Comparison of ENCODE assay signal across 8 cellular contexts in the genomic region with DNA sequence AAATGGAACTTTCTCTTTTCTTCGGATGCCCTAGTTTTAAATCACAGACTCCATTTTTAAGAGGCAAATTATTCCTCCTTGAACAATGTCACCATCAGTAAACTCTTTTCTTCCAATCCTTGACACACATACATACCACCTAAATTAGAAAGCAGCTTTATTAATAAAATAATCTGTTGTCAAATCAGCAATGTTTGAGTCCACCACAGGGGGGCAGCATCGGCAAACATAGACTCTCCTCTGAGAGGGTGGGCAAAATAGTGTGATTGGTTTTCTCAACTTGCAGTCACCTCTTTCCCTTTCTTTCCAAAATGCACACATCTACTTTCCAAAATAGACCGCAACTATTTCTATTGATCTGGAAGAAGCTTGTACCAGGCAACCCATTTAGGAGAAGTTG.
A peak's percentile ranks its signal among the peaks of the same experiment; 100 is the strongest.
DNase-seq lines count a peak whose midpoint lies in the region; ATAC-seq and TF ChIP-seq lines count a peak whose summit lies in the region.

No MANE protein-coding gene starts in this region.

- 65 to 71% methylated on average over 3 of the region's 3 CpGs for whole genome bisulfite sequencing in sigmoid colon, 2 donors

- no peaks in the 10 kb centered on the region for H3K4me1 ChIP-seq in sigmoid colon

- TF ChIP-seq POLR2A in sigmoid colon (IDR thresholded peaks at IDR 0.05), result no peak

- no peak for ATAC-seq in WTC11
- ATAC-seq in GM21423 (IDR thresholded peaks at IDR 0.05; ENCODE audit: unreplicated experiment), result no peak

- TF ChIP-seq EP300 in sigmoid colon (IDR thresholded peaks at IDR 0.05), result no peak

- peak; percentile 49 for TF ChIP-seq CTCF in WTC11 (IDR thresholded peaks at IDR 0.05)
- peak; percentile 56 for TF ChIP-seq CTCF in epithelial cell of esophagus (IDR thresholded peaks at IDR 0.05; ENCODE audit: insufficient read depth, low read depth, low read length, missing control alignments)
- no peak for TF ChIP-seq CTCF in sigmoid colon (IDR thresholded peaks at IDR 0.05)

- H3K4me3 ChIP-seq in epithelial cell of esophagus (ENCODE audit: low read length) (no peak overlapping the region), sigmoid colon (no peak overlapping the region)

- H3K27ac Mint-ChIP-seq in WTC11, result no peak overlapping the region

- DNase-seq in activated effector memory CD4-positive, alpha-beta T cell treated with anti-CD3 and anti-CD28 coated beads, Interleukin-2, amount 50 U/mL, for 16 hours, result peak; percentile 79
- DNase-seq in activated effector memory CD4-positive, alpha-beta T cell treated with Interleukin-2 at 50 U/mL for 16 hours, result no peak
- DNase-seq in WTC11 (ENCODE audit: low spot score) (peak; percentile 63), epithelial cell of esophagus (ENCODE audit: low read depth) (peak; percentile 20), sigmoid colon (no peak), NCI-H2196 treated with DMSO at 0.1 percent for 48 hours (lab: John Stamatoyannopoulos, UW; ENCODE audit: unreplicated experiment) (no peak)
- DNase-seq in stimulated activated CD8-positive, alpha-beta memory T cell treated with anti-CD3 and anti-CD28 coated beads, Interleukin-4, amount 100 ng/mL, for 48 hours, result peak; percentile 67

- H3K27me3 Mint-ChIP-seq in WTC11 (ENCODE audit: low read depth), result 0 out of 2 replicates have a peak, but pooled peaks cover 4% of the 10 kb centered on the region

- H3K4me3 Mint-ChIP-seq in WTC11, result no peak overlapping the region

- no peaks in the 10 kb centered on the region for H3K9me3 ChIP-seq in sigmoid colon

- no peak overlapping the region for H3K27ac ChIP-seq in sigmoid colon

- no peaks in the 10 kb centered on the region for H3K27me3 ChIP-seq in sigmoid colon

- CTCF ChIA-PET in WTC11 (lab: Charles Lee), result interaction anchor here (0.6 to 2.9 kb wide), 25 partner anchors 9 to 309 kb away, joined by 3 to 39 read pairs (median 5); no protein-coding TSS in a partner anchor

- POLR2A ChIA-PET in WTC11 (lab: Charles Lee), result no interaction called here

- H3K4me1 Mint-ChIP-seq in WTC11, result peaks cover 18% of the 10 kb centered on the region

- H3K36me3 Mint-ChIP-seq in WTC11, result no peaks in the 10 kb centered on the region

- intact Hi-C loops in sigmoid colon (cut with DNase I), result no loop called here

- no peaks in the 10 kb centered on the region for H3K9me3 Mint-ChIP-seq in WTC11

- H3K36me3 ChIP-seq in sigmoid colon, result no peaks in the 10 kb centered on the region

TF ChIP-seq in WTC11, 78 proteins besides CTCF, POLR2A, EP300 and RAD21:
- TF ChIP-seq KAT7 (CRISPR knock-in tag; IDR thresholded peaks at IDR 0.05; ENCODE audit: borderline replicate concordance) (no peak), ZNF317 (CRISPR knock-in tag; IDR thresholded peaks at IDR 0.05; ENCODE audit: borderline replicate concordance, low read depth) (no peak), OVOL2 (CRISPR knock-in tag; IDR thresholded peaks at IDR 0.05; ENCODE audit: borderline replicate concordance) (no peak), ELF4 (CRISPR knock-in tag; IDR thresholded peaks at IDR 0.05; ENCODE audit: low read depth) (no peak), PRRX2 (CRISPR knock-in tag; IDR thresholded peaks at IDR 0.05) (no peak)
- TF ChIP-seq, protein P1, sequence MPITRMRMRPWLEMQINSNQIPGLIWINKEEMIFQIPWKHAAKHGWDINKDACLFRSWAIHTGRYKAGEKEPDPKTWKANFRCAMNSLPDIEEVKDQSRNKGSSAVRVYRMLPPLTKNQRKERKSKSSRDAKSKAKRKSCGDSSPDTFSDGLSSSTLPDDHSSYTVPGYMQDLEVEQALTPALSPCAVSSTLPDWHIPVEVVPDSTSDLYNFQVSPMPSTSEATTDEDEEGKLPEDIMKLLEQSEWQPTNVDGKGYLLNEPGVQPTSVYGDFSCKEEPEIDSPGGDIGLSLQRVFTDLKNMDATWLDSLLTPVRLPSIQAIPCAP (CRISPR knock-in tag; IDR thresholded peaks at IDR 0.05), result no peak

Comparison
In these comparisons a context has a peak if more than half of its experiments do, and no peak if none do; other contexts are left out.
1. DNase-seq: peak in activated effector memory CD4-positive, alpha-beta T cell treated with anti-CD3 and anti-CD28 coated beads, Interleukin-2, amount 50 U/mL, for 16 hours (single experiment), WTC11 (single experiment), epithelial cell of esophagus (single experiment) and stimulated activated CD8-positive, alpha-beta memory T cell treated with anti-CD3 and anti-CD28 coated beads, Interleukin-4, amount 100 ng/mL, for 48 hours (single experiment); none in activated effector memory CD4-positive, alpha-beta T cell treated with Interleukin-2 at 50 U/mL for 16 hours (single experiment), sigmoid colon (single experiment) and NCI-H2196 treated with DMSO at 0.1 percent for 48 hours (single experiment).
2. CTCF ChIP-seq: peak in WTC11 (single experiment) and epithelial cell of esophagus (single experiment); none in sigmoid colon (0 of 4).